13 cellular contexts compared by ENCODE assay signal in genomic region chr12:89135976-89136634, GRCh38.
DNase-seq lines count a peak whose midpoint lies in the region; ATAC-seq and TF ChIP-seq lines count a peak whose summit lies in the region.
"Had no signal": no experiment of that assay in that cellular context is flagged by ENCODE, and none has a peak within 500 bp of the region (broad histone marks: within the 10 kb centered on the region; RNA-seq: fewer than 3 reads in every experiment).

No MANE protein-coding gene starts in this region.

- POLR2A ChIA-PET in PC-3 (lab: Charles Lee; ENCODE audit: unreplicated experiment) (interaction anchor here (0.6 kb wide), 1 partner anchor 39 kb away, joined by 4 read pairs; no protein-coding TSS in a partner anchor), Caco-2 (lab: Charles Lee) (no interaction called here)

- H3K27me3 Mint-ChIP-seq in Caco-2 (ENCODE audit: insufficient read depth, unreplicated experiment) (no peaks in the 10 kb centered on the region), endodermal cell (ENCODE audit: insufficient read depth) (no peaks in the 10 kb centered on the region)

- DNase-seq in AG08396 (ENCODE audit: low spot score): peak; percentile 33
- peak; percentile 83 for DNase-seq in GM23248
- peak; percentile 91 for DNase-seq in PC-3
- peak; percentile 66 to 69 for DNase-seq in fibroblast of lung (ENCODE audit: low read depth in 2 of 2)
- DNase-seq in C1 segment of cervical spinal cord (lab: John Stamatoyannopoulos, UW): no peak
- DNase-seq in G401 (ENCODE audit: low spot score): no peak
- DNase-seq in Caco-2: no peak
- no peak for DNase-seq in endodermal cell
- DNase-seq: NCI-H2029; nephron progenitor cell; stimulated activated CD4-positive, alpha-beta T cell treated with anti-CD3 and anti-CD28 coated beads, Interleukin-2, amount 100 ng/mL, for 24 hours; tibial artery had no signal

- peaks cover 7% of the 10 kb centered on the region for H3K4me1 Mint-ChIP-seq in Caco-2 (ENCODE audit: low read depth, unreplicated experiment)
- H3K4me1 Mint-ChIP-seq in endodermal cell: peaks cover 14% of the 10 kb centered on the region

- ATAC-seq in PC-3: peak; percentile 82

- H3K9me3 ChIP-seq in GM23248 (ENCODE audit: low read depth) (no peaks in the 10 kb centered on the region), PC-3 (ENCODE audit: low read length) (no peaks in the 10 kb centered on the region), fibroblast of lung (ENCODE audit: control insufficient read depth, insufficient read depth, low read depth, low read length) (no peaks in the 10 kb centered on the region), Caco-2 (no peaks in the 10 kb centered on the region), endodermal cell (ENCODE audit: control insufficient read depth, low read length) (no peaks in the 10 kb centered on the region)
- H3K9me3 ChIP-seq: SJSA1, tibial artery had no signal

- peaks cover 40% of the 10 kb centered on the region for H3K4me1 ChIP-seq in GM23248 (ENCODE audit: insufficient read depth)
- peaks cover 46% of the 10 kb centered on the region for H3K4me1 ChIP-seq in PC-3 (ENCODE audit: insufficient read depth, low read length)
- no peaks in the 10 kb centered on the region for H3K4me1 ChIP-seq in fibroblast of lung (ENCODE audit: control insufficient read depth, extremely low read depth, insufficient read depth, low read length)
- peaks cover 11% of the 10 kb centered on the region for H3K4me1 ChIP-seq in Caco-2
- H3K4me1 ChIP-seq in endodermal cell (ENCODE audit: control insufficient read depth, insufficient read depth, low read length): peaks cover 3% of the 10 kb centered on the region
- H3K4me1 ChIP-seq: SJSA1, tibial artery had no signal

- no peaks in the 10 kb centered on the region for H3K27me3 ChIP-seq in GM23248 (replicated peaks; ENCODE audit: insufficient read depth)
- no peaks in the 10 kb centered on the region for H3K27me3 ChIP-seq in PC-3 (ENCODE audit: low read length)
- no peaks in the 10 kb centered on the region for H3K27me3 ChIP-seq in fibroblast of lung (ENCODE audit: control insufficient read depth, insufficient read depth, low read length)
- no peaks in the 10 kb centered on the region for H3K27me3 ChIP-seq in Caco-2 (replicated peaks; ENCODE audit: control insufficient read depth, insufficient read depth, low read length)
- no peaks in the 10 kb centered on the region for H3K27me3 ChIP-seq in endodermal cell (ENCODE audit: control insufficient read depth, insufficient read depth, low read length, poor library complexity, severe bottlenecking)
- H3K27me3 ChIP-seq: SJSA1, tibial artery had no signal

- H3K9ac ChIP-seq in GM23248 (no peak overlapping the region), PC-3 (ENCODE audit: low read length) (peak overlapping the region; percentile 22; the same call in 1 of the 2 replicates), fibroblast of lung (ENCODE audit: insufficient read depth, low read length) (no peak overlapping the region), endodermal cell (ENCODE audit: extremely low read depth, low read length, poor library complexity, severe bottlenecking) (no peak overlapping the region)

- H3K9me3 Mint-ChIP-seq in Caco-2 (ENCODE audit: unreplicated experiment): no peaks in the 10 kb centered on the region
- H3K9me3 Mint-ChIP-seq in endodermal cell: no peaks in the 10 kb centered on the region
- H3K9me3 Mint-ChIP-seq: nephron progenitor cell had no signal

- no TSS peak for BruUV-seq in PC-3 (replicated peaks; lab: Mats Ljungman, UMichigan)
- no TSS peak for BruUV-seq in Caco-2 (replicated peaks; lab: Mats Ljungman, UMichigan)

- no peaks in the 10 kb centered on the region for H3K36me3 Mint-ChIP-seq in Caco-2 (ENCODE audit: insufficient read depth, unreplicated experiment)
- H3K36me3 Mint-ChIP-seq in endodermal cell (ENCODE audit: low read depth): no peaks in the 10 kb centered on the region

- CTCF ChIA-PET in PC-3 (lab: Charles Lee) (no interaction called here), Caco-2 (lab: Charles Lee) (no interaction called here)

- intact Hi-C loops in PC-3 (cut with micrococcal nuclease): loop anchor here (1.0 kb wide), 1 partner anchor 210 kb away; no protein-coding TSS in a partner anchor
- intact Hi-C loops in Caco-2 (cut with micrococcal nuclease; ENCODE audit: unreplicated experiment): no loop called here

- H3K27ac ChIP-seq in GM23248: peak overlapping the region; percentile 45
- peak overlapping the region; percentile 78 for H3K27ac ChIP-seq in PC-3 (ENCODE audit: low read length)
- no peak overlapping the region for H3K27ac ChIP-seq in fibroblast of lung (ENCODE audit: insufficient read depth, low read length)
- no peak overlapping the region for H3K27ac ChIP-seq in endodermal cell (ENCODE audit: low read depth, low read length)
- H3K27ac ChIP-seq: SJSA1, tibial artery had no signal

- H4K20me1 ChIP-seq in GM23248 (ENCODE audit: insufficient read depth): no peaks in the 10 kb centered on the region
- H4K20me1 ChIP-seq in PC-3 (ENCODE audit: low read length): no peaks in the 10 kb centered on the region
- no peaks in the 10 kb centered on the region for H4K20me1 ChIP-seq in fibroblast of lung (ENCODE audit: control insufficient read depth, extremely low read depth, insufficient read depth, low read length)

- peaks cover 27% of the 10 kb centered on the region for H3F3A ChIP-seq in GM23248 (ENCODE audit: insufficient read depth)
- H3F3A ChIP-seq in PC-3 (ENCODE audit: low read length, unreplicated experiment): no peaks in the 10 kb centered on the region

- H3K4me3 ChIP-seq in GM23248: no peak overlapping the region
- no peak overlapping the region for H3K4me3 ChIP-seq in PC-3 (ENCODE audit: low read length)
- no peak overlapping the region for H3K4me3 ChIP-seq in fibroblast of lung (replicated peaks in 1 of 4; ENCODE audit: control extremely low read depth in 1 of 4, insufficient read depth in 1 of 4, low read depth in 3 of 4, low read length in 4 of 4)
- H3K4me3 ChIP-seq in Caco-2 (ENCODE audit: low read depth, low read length): no peak overlapping the region
- no peak overlapping the region for H3K4me3 ChIP-seq in endodermal cell (ENCODE audit: low read length)
- H3K4me3 ChIP-seq: SJSA1, tibial artery had no signal

- TF ChIP-seq CTCF in PC-3 (conservative IDR thresholded peaks at IDR 0.05; ENCODE audit: low read depth, low read length) (no peak), fibroblast of lung (conservative IDR thresholded peaks at IDR 0.05 in 1 of 2, IDR thresholded peaks at IDR 0.05 in 1 of 2; ENCODE audit: low read depth in 1 of 2, low read length in 2 of 2) (no peak), Caco-2 (IDR thresholded peaks at IDR 0.05; ENCODE audit: insufficient read depth in 1 of 2, low read depth in 1 of 2, low read length in 1 of 2, severe bottlenecking in 1 of 2, unreplicated experiment in 1 of 2) (no peak), endodermal cell (conservative IDR thresholded peaks at IDR 0.05) (no peak)

- no peak overlapping the region for H3K4me3 Mint-ChIP-seq in Caco-2 (ENCODE audit: unreplicated experiment)
- H3K4me3 Mint-ChIP-seq in endodermal cell: no peak overlapping the region
- H3K4me3 Mint-ChIP-seq: nephron progenitor cell had no signal

- H3K9me2 ChIP-seq in GM23248 (ENCODE audit: insufficient read depth) (no peaks in the 10 kb centered on the region), PC-3 (replicated peaks; ENCODE audit: low read length) (no peaks in the 10 kb centered on the region)

- H2AFZ ChIP-seq in GM23248: no peak overlapping the region
- H2AFZ ChIP-seq in PC-3 (ENCODE audit: low read length): 0 out of 2 replicates have a peak overlapping the region, but pooled peaks have one; percentile 8
- no peak overlapping the region for H2AFZ ChIP-seq in fibroblast of lung (ENCODE audit: low read length)

- H3K27ac Mint-ChIP-seq in Caco-2 (ENCODE audit: unreplicated experiment): no peak overlapping the region
- no peak overlapping the region for H3K27ac Mint-ChIP-seq in endodermal cell
- H3K27ac Mint-ChIP-seq: nephron progenitor cell had no signal

- H3K4me2 ChIP-seq in GM23248 (ENCODE audit: unreplicated experiment): peak overlapping the region; percentile 20
- H3K4me2 ChIP-seq in PC-3 (ENCODE audit: low read length): peak overlapping the region; percentile 57
- H3K4me2 ChIP-seq in fibroblast of lung (ENCODE audit: extremely low read depth, insufficient read depth, low read length): no peak overlapping the region

- in situ Hi-C loops in GM23248 (cut with MboI): no loop called here
- in situ Hi-C loops in G401 (cut with HindIII; ENCODE audit: low sequenced_read_pairs): no loop called here

- no peaks in the 10 kb centered on the region for H3K79me2 ChIP-seq in GM23248 (ENCODE audit: insufficient read depth)
- H3K79me2 ChIP-seq in PC-3 (ENCODE audit: low read length): no peaks in the 10 kb centered on the region
- H3K79me2 ChIP-seq in fibroblast of lung (ENCODE audit: control insufficient read depth, insufficient read depth, low read length): no peaks in the 10 kb centered on the region

- H3K36me3 ChIP-seq in GM23248 (ENCODE audit: low read depth): no peaks in the 10 kb centered on the region
- no peaks in the 10 kb centered on the region for H3K36me3 ChIP-seq in PC-3 (ENCODE audit: low read depth, low read length)
- no peaks in the 10 kb centered on the region for H3K36me3 ChIP-seq in fibroblast of lung (ENCODE audit: control insufficient read depth, insufficient read depth, low read length)
- no peaks in the 10 kb centered on the region for H3K36me3 ChIP-seq in Caco-2 (ENCODE audit: control insufficient read depth, insufficient read depth, low read length)
- H3K36me3 ChIP-seq in endodermal cell (ENCODE audit: control insufficient read depth, insufficient read depth, low read length): no peaks in the 10 kb centered on the region
- H3K36me3 ChIP-seq: SJSA1, tibial artery had no signal

Comparison
In these comparisons a context has a peak if more than half of its experiments do, and no peak if none do; other contexts are left out.
1. DNase-seq: peak in AG08396 (single experiment), GM23248 (single experiment), PC-3 (single experiment) and fibroblast of lung (2 of 2); none in C1 segment of cervical spinal cord (0 of 14), G401 (single experiment), Caco-2 (0 of 2) and endodermal cell (single experiment).
2. H3K27ac ChIP-seq: peak in GM23248 (single experiment) and PC-3 (single experiment); none in fibroblast of lung (single experiment) and endodermal cell (single experiment).